ENCODE assay signal across 14 cellular contexts in genomic region chr2:115163572-115163971, GRCh38.
DNase-seq lines count a peak whose midpoint lies in the region; TF ChIP-seq lines count a peak whose summit lies in the region.
"Had no signal": no experiment of that assay in that cellular context is flagged by ENCODE, and none has a peak within 500 bp of the region (broad histone marks: within the 10 kb centered on the region; RNA-seq: fewer than 3 reads in every experiment).

No MANE protein-coding gene starts in this region.

- peaks cover 40% of the 10 kb centered on the region for H3K4me1 Mint-ChIP-seq in mesothelial cell of epicardium
- peaks cover 0 to 11% (median 3%) of the 10 kb centered on the region in 4 donors for H3K4me1 Mint-ChIP-seq in CD4-positive, alpha-beta memory T cell

- H3K4me3 ChIP-seq in HUES64 (ENCODE audit: low read length) (peak overlapping the region; percentile 79; the same call in 1 of the 2 replicates), tibial artery (no peak overlapping the region), mammary epithelial cell (replicated peaks in 1 of 3; ENCODE audit: insufficient read depth in 1 of 3, low read depth in 2 of 3, low read length in 3 of 3) (no peak overlapping the region)
- H3K4me3 ChIP-seq in CD4-positive, alpha-beta memory T cell (ENCODE audit: low read length in 2 of 2) = no peak overlapping the region
- H3K4me3 ChIP-seq: heart right ventricle, tibial nerve had no signal

- no peak for TF ChIP-seq CTCF in mesothelial cell of epicardium (IDR thresholded peaks at IDR 0.05; ENCODE audit: unreplicated experiment)
- no peak for TF ChIP-seq CTCF in tibial artery (IDR thresholded peaks at IDR 0.05)
- TF ChIP-seq CTCF in mammary epithelial cell (conservative IDR thresholded peaks at IDR 0.05 in 1 of 2, IDR thresholded peaks at IDR 0.05 in 1 of 2; ENCODE audit: extremely low read depth in 1 of 2, insufficient read depth in 1 of 2, low read depth in 1 of 2, low read length in 2 of 2) = no peak

- no peak overlapping the region for H3K27ac Mint-ChIP-seq in mesothelial cell of epicardium
- H3K27ac Mint-ChIP-seq in CD4-positive, alpha-beta memory T cell = no peak overlapping the region
- H3K27ac Mint-ChIP-seq: B cell had no signal

- peaks cover 30% of the 10 kb centered on the region for H3K27me3 Mint-ChIP-seq in mesothelial cell of epicardium (ENCODE audit: low read depth)
- peaks cover 13 to 19% of the 10 kb centered on the region in 2 donors for H3K27me3 Mint-ChIP-seq in CD4-positive, alpha-beta memory T cell

- no peaks in the 10 kb centered on the region for H3K9me3 Mint-ChIP-seq in mesothelial cell of epicardium
- H3K9me3 Mint-ChIP-seq in CD4-positive, alpha-beta memory T cell = peaks cover 0 to 27% (median 9%) of the 10 kb centered on the region in 8 donors

- no peaks in the 10 kb centered on the region for H3K79me2 ChIP-seq in mammary epithelial cell (ENCODE audit: insufficient read depth, low read length)

- DNase-seq in DMS53 (lab: John Stamatoyannopoulos, UW) (peak; percentile 78), OCI-M1 (lab: John Stamatoyannopoulos, UW) (peak; percentile 29), mesothelial cell of epicardium (ENCODE audit: low spot score in 2 of 2, unreplicated experiment in 2 of 2) (no peak), tibial artery (no peak), mammary epithelial cell (no peak), ACHN (no peak)
- no peak for DNase-seq in CD4-positive, alpha-beta memory T cell
- DNase-seq: DMS79, heart right ventricle, KBM-7, SHP77 treated with DMSO at 0.1 percent for 48 hours had no signal

- WGBS in HUES64 = 59% methylated on average over 5 of the region's 6 CpGs
- 25% methylated on average over 6 of the region's 6 CpGs for WGBS in mammary epithelial cell (ENCODE audit: low coverage, missing lambda C conversion rate)

- peaks cover 40% of the 10 kb centered on the region for H3K27me3 ChIP-seq in HUES64 (ENCODE audit: insufficient read depth, low read length)
- peaks cover 0 to 30% of the 10 kb centered on the region in 2 donors for H3K27me3 ChIP-seq in tibial artery
- H3K27me3 ChIP-seq in CD4-positive, alpha-beta memory T cell (ENCODE audit: insufficient read depth, low read length) = no peaks in the 10 kb centered on the region
- peaks cover 12% of the 10 kb centered on the region for H3K27me3 ChIP-seq in mammary epithelial cell (ENCODE audit: insufficient read depth, low read length)

- H2AFZ ChIP-seq in mammary epithelial cell (ENCODE audit: low read depth, low read length) = no peak overlapping the region

- H4K20me1 ChIP-seq in mammary epithelial cell (ENCODE audit: insufficient read depth, low read length) = no peaks in the 10 kb centered on the region

- CTCF ChIA-PET in CD4-positive, alpha-beta memory T cell (lab: Charles Lee; ENCODE audit: partially characterized antibody) = no interaction called here
- CTCF ChIA-PET in mammary epithelial cell (lab: Charles Lee; ENCODE audit: low non-redundant PET) = no interaction called here

- H3K4me1 ChIP-seq in HUES64 (ENCODE audit: insufficient read depth, low read length) (peaks cover 16% of the 10 kb centered on the region), tibial artery (peaks cover 0 to 16% (median 9%) of the 10 kb centered on the region in 4 donors), mammary epithelial cell (ENCODE audit: insufficient read depth, low read length) (no peaks in the 10 kb centered on the region)
- no peaks in the 10 kb centered on the region for H3K4me1 ChIP-seq in CD4-positive, alpha-beta memory T cell (ENCODE audit: insufficient read depth, low read length)

- H3K27ac ChIP-seq in HUES64 (ENCODE audit: low read depth, low read length) (no peak overlapping the region), tibial artery (no peak overlapping the region), mammary epithelial cell (ENCODE audit: insufficient read depth, low read depth, low read length) (no peak overlapping the region)
- H3K27ac ChIP-seq in CD4-positive, alpha-beta memory T cell (ENCODE audit: low read depth, low read length) = no peak overlapping the region
- H3K27ac ChIP-seq: heart right ventricle, tibial nerve had no signal

- H3K36me3 Mint-ChIP-seq in mesothelial cell of epicardium = no peaks in the 10 kb centered on the region
- H3K36me3 Mint-ChIP-seq in CD4-positive, alpha-beta memory T cell = no peaks in the 10 kb centered on the region

- no peak overlapping the region for H3K4me2 ChIP-seq in mammary epithelial cell (ENCODE audit: insufficient read depth, low read depth, low read length)

- dilution Hi-C loops in mammary epithelial cell (cut with HindIII; ENCODE audit: low sequenced_read_pairs) = no loop called here

- H3K36me3 ChIP-seq in HUES64 (ENCODE audit: insufficient read depth, low read length) (no peaks in the 10 kb centered on the region), tibial artery (no peaks in the 10 kb centered on the region), mammary epithelial cell (ENCODE audit: insufficient read depth, low read length) (no peaks in the 10 kb centered on the region)
- no peaks in the 10 kb centered on the region for H3K36me3 ChIP-seq in CD4-positive, alpha-beta memory T cell (ENCODE audit: insufficient read depth, low read length)
- H3K36me3 ChIP-seq: heart right ventricle, tibial nerve had no signal

- BruUV-seq in mammary epithelial cell (replicated peaks; lab: Mats Ljungman, UMichigan) = no TSS peak

- no peaks in the 10 kb centered on the region for H3K9me3 ChIP-seq in HUES64 (ENCODE audit: insufficient read depth, low read depth, low read length)
- no peaks in the 10 kb centered on the region for H3K9me3 ChIP-seq in tibial artery
- H3K9me3 ChIP-seq in CD4-positive, alpha-beta memory T cell (ENCODE audit: control insufficient read depth in 1 of 2, low read length in 2 of 2) = no peaks in the 10 kb centered on the region
- H3K9me3 ChIP-seq in mammary epithelial cell (replicated peaks; ENCODE audit: insufficient read depth, low read length) = no peaks in the 10 kb centered on the region
- H3K9me3 ChIP-seq: heart right ventricle, tibial nerve had no signal

- H3K9ac ChIP-seq in HUES64 (ENCODE audit: low read depth, low read length) = no peak overlapping the region
- no peak overlapping the region for H3K9ac ChIP-seq in mammary epithelial cell (ENCODE audit: insufficient read depth, low read length)

- intact Hi-C loops in tibial artery (cut with DNase I; ENCODE audit: low total_unique reads) (no loop called here), mammary epithelial cell (cut with micrococcal nuclease) (no loop called here)
- intact Hi-C loops in CD4-positive, alpha-beta memory T cell (cut with micrococcal nuclease) = no loop called here

- peak overlapping the region; percentile 91 for H3K4me3 Mint-ChIP-seq in mesothelial cell of epicardium
- H3K4me3 Mint-ChIP-seq in CD4-positive, alpha-beta memory T cell = no peak overlapping the region
- H3K4me3 Mint-ChIP-seq: B cell had no signal

- in situ Hi-C loops in mammary epithelial cell (cut with MboI; ENCODE audit: low sequenced_read_pairs in 2 of 2) = no loop called here
- in situ Hi-C loops in ACHN (cut with HindIII; ENCODE audit: low pct_ligation_motif_present, low pct_unique_long_range_greater_than_20kb, low sequenced_read_pairs) = no loop called here

- POLR2A ChIA-PET in CD4-positive, alpha-beta memory T cell (lab: Charles Lee; ENCODE audit: partially characterized antibody) = no interaction called here

Comparison
In these comparisons a context has a peak if more than half of its experiments do, and no peak if none do; other contexts are left out.
1. DNase-seq: peak in DMS53 (single experiment) and OCI-M1 (single experiment); none in mesothelial cell of epicardium (0 of 2), tibial artery (0 of 2), CD4-positive, alpha-beta memory T cell (0 of 5), mammary epithelial cell (single experiment) and ACHN (single experiment).